11 cellular contexts compared by ENCODE assay signal in genomic region chr11:95994340-95994728, GRCh38.
"Had no signal": no experiment of that assay in that cellular context is flagged by ENCODE, and none has a peak within 500 bp of the region (broad histone marks: within the 10 kb centered on the region; RNA-seq: fewer than 3 reads in every experiment).

No MANE protein-coding gene starts in this region.

- H3K27ac Mint-ChIP-seq: activated CD8-positive, alpha-beta T cell treated with anti-CD3 and anti-CD28 coated beads for 36 hours; stimulated activated naive CD8-positive, alpha-beta T cell treated with anti-CD3 and anti-CD28 coated beads, Interleukin-15, Interleukin-2, amounts not matched to agents 100 ng/mL and 50 ng/mL, for 24 hours; T-helper 1 cell treated with Interleukin-12 subunit alpha and Interleukin-12 subunit beta and Interleukin-4 antibody, amounts not matched to agents 30 μg/mL and 1 μg/mL, for 36 hours had no signal

- DNase-seq: activated CD4-positive, alpha-beta T cell treated with anti-CD3 and anti-CD28 coated beads for 4 hours; activated CD8-positive, alpha-beta T cell treated with anti-CD3 and anti-CD28 coated beads for 36 hours; activated naive CD4-positive, alpha-beta T cell; islet precursor cell; psoas muscle; right lobe of liver had no signal

- H3K27ac ChIP-seq: psoas muscle, right lobe of liver had no signal

- H3K27me3 ChIP-seq: right lobe of liver had no signal

- H3K36me3 ChIP-seq: right lobe of liver had no signal

- H3K4me1 ChIP-seq: psoas muscle, right lobe of liver had no signal

- H3K4me3 Mint-ChIP-seq: activated CD8-positive, alpha-beta T cell treated with anti-CD3 and anti-CD28 coated beads for 36 hours; stimulated activated naive CD8-positive, alpha-beta T cell treated with anti-CD3 and anti-CD28 coated beads, Interleukin-15, Interleukin-2, amounts not matched to agents 100 ng/mL and 50 ng/mL, for 24 hours; T-helper 1 cell treated with Interleukin-12 subunit alpha and Interleukin-12 subunit beta and Interleukin-4 antibody, amounts not matched to agents 30 μg/mL and 1 μg/mL, for 36 hours had no signal

- H3K27me3 Mint-ChIP-seq: activated CD8-positive, alpha-beta T cell treated with anti-CD3 and anti-CD28 coated beads for 36 hours; stimulated activated naive CD8-positive, alpha-beta T cell treated with anti-CD3 and anti-CD28 coated beads, Interleukin-15, Interleukin-2, amounts not matched to agents 100 ng/mL and 50 ng/mL, for 24 hours had no signal

- H3K9me3 ChIP-seq: psoas muscle, right lobe of liver had no signal

- H3K4me3 ChIP-seq: psoas muscle, right lobe of liver had no signal

- ATAC-seq: activated CD8-positive, alpha-beta T cell treated with anti-CD3 and anti-CD28 coated beads for 36 hours; esophagus mucosa; left lobe of liver; psoas muscle; right lobe of liver; SK-N-SH treated with all-trans-retinoic acid at 6 μM for 48 hours had no signal

- H3K9me3 Mint-ChIP-seq: activated CD8-positive, alpha-beta T cell treated with anti-CD3 and anti-CD28 coated beads for 36 hours; stimulated activated naive CD8-positive, alpha-beta T cell treated with anti-CD3 and anti-CD28 coated beads, Interleukin-15, Interleukin-2, amounts not matched to agents 100 ng/mL and 50 ng/mL, for 24 hours; T-helper 1 cell treated with Interleukin-12 subunit alpha and Interleukin-12 subunit beta and Interleukin-4 antibody, amounts not matched to agents 30 μg/mL and 1 μg/mL, for 36 hours had no signal
